ENCODE assay signal across 35 cellular contexts in the genomic region with DNA sequence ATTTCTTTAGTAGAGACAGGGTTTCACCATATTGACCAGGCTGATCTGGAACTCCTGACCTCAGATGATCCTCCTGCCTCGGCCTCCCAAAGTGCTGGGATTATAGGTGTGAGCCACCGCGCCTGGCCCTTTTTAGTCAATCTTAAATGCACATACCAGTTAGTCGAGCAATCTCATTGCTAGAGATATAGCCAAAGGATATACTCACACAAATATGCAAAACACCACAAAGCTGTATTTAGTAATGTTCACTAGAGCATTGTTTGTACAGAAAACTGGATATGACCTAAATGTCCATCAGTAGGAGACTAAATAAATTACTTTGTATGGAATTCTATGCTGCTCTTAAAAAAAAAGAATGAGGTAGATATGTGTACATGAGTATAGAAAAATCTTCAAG. TPM values are rescaled to one million over a fixed set of nuclear protein-coding genes. Genes with fewer than 3 reads are reported as not detected.
A peak's percentile ranks its signal among the peaks of the same experiment; 100 is the strongest.
DNase-seq lines count a peak whose midpoint lies in the region; ATAC-seq and TF ChIP-seq lines count a peak whose summit lies in the region.
"Had no signal": no experiment of that assay in that cellular context is flagged by ENCODE, and none has a peak within 500 bp of the region (broad histone marks: within the 10 kb centered on the region; RNA-seq: fewer than 3 reads in every experiment).

No MANE protein-coding gene starts in this region.

- H3K9ac ChIP-seq in HUES64 (ENCODE audit: low read depth, low read length) (no peak overlapping the region), mesendoderm (ENCODE audit: low read length) (no peak overlapping the region)
- H3K9ac ChIP-seq: KMS-11 had no signal

- H3K9me3 ChIP-seq in HUES64 (ENCODE audit: insufficient read depth, low read depth, low read length) (no peaks in the 10 kb centered on the region), stomach (no peaks in the 10 kb centered on the region)
- H3K9me3 ChIP-seq: A549, BE2C, Peyer's patch, spleen, vagina had no signal

- H3K23ac ChIP-seq in mesendoderm (ENCODE audit: low read length), result no peak overlapping the region

- in situ Hi-C loops in astrocyte of the spinal cord (cut with HindIII; ENCODE audit: low sequenced_read_pairs), result no loop called here
- in situ Hi-C loops in GM13977 (cut with MboI; ENCODE audit: low pct_unique_long_range_greater_than_20kb, low sequenced_read_pairs, unreplicated experiment), result no loop called here

- 86% methylated on average over 3 of the region's 4 CpGs for WGBS in HUES64
- WGBS in mesendoderm (ENCODE audit: extremely low coverage, insufficient coverage, low lambda C conversion rate), result no CpG with 5 or more reads among the region's 4 CpGs
- 79 to 90% (median 85%) methylated on average over 4 of the region's 4 CpGs for WGBS in stomach, 5 donors

- H3K56ac ChIP-seq in mesendoderm (ENCODE audit: low read length), result peak overlapping the region; percentile 75

- H2AK5ac ChIP-seq in mesendoderm (ENCODE audit: low read length), result no peak overlapping the region

- H4K5ac ChIP-seq in mesendoderm (ENCODE audit: low read length), result no peak overlapping the region

- ATAC-seq in GM21390 (IDR thresholded peaks at IDR 0.05; ENCODE audit: unreplicated experiment), result no peak
- ATAC-seq: A549; activated CD8-positive, alpha-beta T cell treated with anti-CD3 and anti-CD28 coated beads, Interleukin-2, amount 10 ng/mL, durations not matched to agents 7 days and 5 days; CD8-positive, alpha-beta T cell; left ventricle myocardium superior; right cardiac atrium; stimulated activated naive CD8-positive, alpha-beta T cell treated with anti-CD3 and anti-CD28 coated beads, Interleukin-15, amount 100 ng/mL, for 72 hours had no signal

- H3K4me1 ChIP-seq in HUES64 (ENCODE audit: insufficient read depth, low read length), result peaks cover 11% of the 10 kb centered on the region; the same call in 1 of the 2 replicates
- peaks cover 5% of the 10 kb centered on the region for H3K4me1 ChIP-seq in mesendoderm (ENCODE audit: control insufficient read depth, low read depth, low read length)
- no peaks in the 10 kb centered on the region for H3K4me1 ChIP-seq in stomach
- H3K4me1 ChIP-seq: A549, BE2C, Peyer's patch, vagina had no signal

- DNase-seq in EH (ENCODE audit: low read depth) (peak; percentile 65), astrocyte of the spinal cord (ENCODE audit: low read depth, low spot score) (peak; percentile 20), mesendoderm (no peak), COLO829 (ENCODE audit: low spot score) (no peak), GM13977 (ENCODE audit: low spot score) (no peak), stomach (no peak)
- DNase-seq: activated CD4-positive, alpha-beta T cell treated with anti-CD3 and anti-CD28 coated beads for 4 hours; activated CD8-positive, alpha-beta T cell treated with anti-CD3 and anti-CD28 coated beads, Interleukin-2, amount 10 ng/mL, durations not matched to agents 7 days and 5 days; activated naive CD4-positive, alpha-beta T cell treated with anti-CD3 and anti-CD28 coated beads, Interleukin-2, amount 10 ng/mL, durations not matched to agents 7 days and 5 days; amniotic stem cell; BE2C; CD8-positive, alpha-beta T cell; DMS153; effector memory CD4-positive, alpha-beta T cell; GDM1; GOT3; left ventricle myocardium superior; MM.1S; NCI-H2029 treated with DMSO at 0.1 percent for 48 hours; NCI-H345; NCI-H774; Peyer's patch; right cardiac atrium; SHP77 treated with DMSO at 0.1 percent for 48 hours; spleen; stimulated activated CD4-positive, alpha-beta T cell treated with anti-CD3 and anti-CD28 coated beads, Interleukin-2, amount 100 ng/mL, for 24 hours; stimulated activated CD8-positive, alpha-beta memory T cell treated with anti-CD3 and anti-CD28 coated beads, Interleukin-4, amount 100 ng/mL, for 48 hours; stimulated activated naive CD8-positive, alpha-beta T cell treated with anti-CD3 and anti-CD28 coated beads, Interleukin-15, amount 100 ng/mL, for 72 hours; SW 1271 had no signal

- peak overlapping the region; percentile 65 for H4K8ac ChIP-seq in mesendoderm (ENCODE audit: low read depth, low read length)

- H3K18ac ChIP-seq in mesendoderm (ENCODE audit: low read length), result peak overlapping the region; percentile 94

- no peak for TF ChIP-seq POLR2A in stomach (IDR thresholded peaks at IDR 0.05)

- intact Hi-C loops in stomach (cut with DNase I; ENCODE audit: low total_unique reads), result no loop called here

- no peak overlapping the region for H3K4me3 ChIP-seq in HUES64 (ENCODE audit: low read length)
- no peak overlapping the region for H3K4me3 ChIP-seq in astrocyte of the spinal cord (ENCODE audit: low read depth, low read length)
- no peak overlapping the region for H3K4me3 ChIP-seq in mesendoderm (ENCODE audit: low read length)
- no peak overlapping the region for H3K4me3 ChIP-seq in stomach
- H3K4me3 ChIP-seq: A549, Peyer's patch, spleen, vagina had no signal

- H3K4ac ChIP-seq in mesendoderm (ENCODE audit: low read depth, low read length), result peak overlapping the region; percentile 96

- TF ChIP-seq CTCF in astrocyte of the spinal cord (IDR thresholded peaks at IDR 0.05; ENCODE audit: low read depth, low read length), result no peak
- TF ChIP-seq CTCF in GM13977 (IDR thresholded peaks at IDR 0.05; ENCODE audit: extremely low read depth, insufficient read depth, missing control alignments), result no peak
- no peak for TF ChIP-seq CTCF in stomach (IDR thresholded peaks at IDR 0.05)

- H3K36me3 ChIP-seq in HUES64 (ENCODE audit: insufficient read depth, low read length) (no peaks in the 10 kb centered on the region), mesendoderm (ENCODE audit: control insufficient read depth, insufficient read depth, low read length) (no peaks in the 10 kb centered on the region), stomach (no peaks in the 10 kb centered on the region)
- H3K36me3 ChIP-seq: BE2C, Peyer's patch, spleen, vagina had no signal

- H3K4me2 ChIP-seq in mesendoderm (ENCODE audit: low read length), result no peak overlapping the region
- H3K4me2 ChIP-seq: A549, KMS-11 had no signal

- H3K27ac ChIP-seq in HUES64 (ENCODE audit: low read depth, low read length) (peak overlapping the region; percentile 90), mesendoderm (ENCODE audit: low read depth, low read length) (peak overlapping the region; percentile 88), stomach (no peak overlapping the region)
- H3K27ac ChIP-seq: A549, KMS-11, Peyer's patch, vagina had no signal

- H3K79me1 ChIP-seq in mesendoderm (ENCODE audit: low read length), result no peaks in the 10 kb centered on the region

- peak overlapping the region; percentile 80 for H2BK15ac ChIP-seq in mesendoderm (replicated peaks; ENCODE audit: low read depth)

- peak overlapping the region; percentile 98 for H2BK120ac ChIP-seq in mesendoderm (ENCODE audit: low read depth, low read length)

- peaks cover 5% of the 10 kb centered on the region for H3K79me2 ChIP-seq in mesendoderm (ENCODE audit: control insufficient read depth, insufficient read depth, low read length)

- no peak for TF ChIP-seq EP300 in stomach (IDR thresholded peaks at IDR 0.05)

- H3K27me3 ChIP-seq in HUES64 (ENCODE audit: insufficient read depth, low read length) (no peaks in the 10 kb centered on the region), mesendoderm (ENCODE audit: insufficient read depth, low read length, poor library complexity) (no peaks in the 10 kb centered on the region), stomach (no peaks in the 10 kb centered on the region)
- H3K27me3 ChIP-seq: Peyer's patch, spleen, vagina had no signal

- H2BK5ac ChIP-seq in mesendoderm (ENCODE audit: low read length), result peak overlapping the region; percentile 14

RNA-seq across cellular contexts. Expression of a gene that starts 24.5 kb away (rescaled TPM):
- 0.35 TPM for polyA plus RNA-seq in HUES64 (2013, experiment 1 of 2)
- polyA plus RNA-seq in HUES64 (2013, experiment 2 of 2), result 0.51 TPM
- polyA plus RNA-seq in mesendoderm (2013, experiment 1 of 2), result 4.6 TPM
- polyA plus RNA-seq in mesendoderm (2013, experiment 2 of 2), result 4.6 TPM
- total RNA-seq in stomach, result not detected
- 1 to 10 TPM in 2 of 3 donors, under 1 TPM in 1; 0.95 to 9.2 (median 3.1) TPM for polyA plus RNA-seq in stomach
- total RNA-seq: HT-29 had no signal

Comparison
In these comparisons a context has a peak if more than half of its experiments do, and no peak if none do; other contexts are left out.
1. DNase-seq: peak in EH (single experiment) and astrocyte of the spinal cord (single experiment); none in mesendoderm (single experiment), COLO829 (single experiment), GM13977 (single experiment) and stomach (single experiment).
2. H3K27ac ChIP-seq: peak in HUES64 (single experiment) and mesendoderm (single experiment); none in stomach (0 of 5).